ENCODE assay signal across 10 cellular contexts in the genomic region with DNA sequence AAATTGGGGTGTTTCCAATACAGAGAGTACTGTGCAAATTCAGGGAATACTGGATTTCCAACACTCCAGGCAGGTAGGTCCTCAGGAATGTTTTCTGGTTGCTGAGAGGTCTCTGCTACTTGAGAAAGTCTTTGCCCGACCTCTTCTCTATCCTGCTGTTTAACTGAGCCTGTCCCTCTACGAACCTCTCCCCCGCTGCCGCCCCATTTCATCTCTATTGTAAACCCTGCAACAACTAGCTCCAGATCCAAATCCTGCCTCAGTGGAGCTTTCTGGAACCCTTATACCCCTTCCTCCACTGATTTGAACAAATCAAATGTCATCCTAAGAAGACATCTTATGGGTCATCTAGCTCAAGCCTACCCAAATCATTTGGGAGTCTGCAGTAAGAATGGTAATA. TPM values are rescaled to one million over a fixed set of nuclear protein-coding genes. Genes with fewer than 3 reads are reported as not detected.
DNase-seq lines count a peak whose midpoint lies in the region; ATAC-seq and TF ChIP-seq lines count a peak whose summit lies in the region.
"Had no signal": no experiment of that assay in that cellular context is flagged by ENCODE, and none has a peak within 500 bp of the region (broad histone marks: within the 10 kb centered on the region; RNA-seq: fewer than 3 reads in every experiment).

No MANE protein-coding gene starts in this region.

- no peak overlapping the region for H3K27ac ChIP-seq in DOHH2 (ENCODE audit: low read depth, low read length)
- H3K27ac ChIP-seq in Peyer's patch, result peak overlapping the region in 1 of 4 donors; percentile 97

- H3K9me3 ChIP-seq in DOHH2 (ENCODE audit: control insufficient read depth, insufficient read depth, low read length) (no peaks in the 10 kb centered on the region), Peyer's patch (no peaks in the 10 kb centered on the region)

- peaks cover 93% of the 10 kb centered on the region for H3K79me2 ChIP-seq in DOHH2 (ENCODE audit: control insufficient read depth, low read length)

- TF ChIP-seq CTCF in DOHH2 (IDR thresholded peaks at IDR 0.05; ENCODE audit: low read depth, low read length, poor library complexity, severe bottlenecking) (no peak), Peyer's patch (IDR thresholded peaks at IDR 0.05) (no peak), epithelial cell of proximal tubule (conservative IDR thresholded peaks at IDR 0.05; ENCODE audit: low read depth, low read length) (no peak), progenitor cell of endocrine pancreas (IDR thresholded peaks at IDR 0.05; ENCODE audit: unreplicated experiment) (no peak)

- peak overlapping the region; percentile 81 for H3K4me2 ChIP-seq in DOHH2 (ENCODE audit: low read length)

- H3K36me3 Mint-ChIP-seq in progenitor cell of endocrine pancreas (ENCODE audit: insufficient read depth), result peaks cover 29% of the 10 kb centered on the region

- peaks cover 70% of the 10 kb centered on the region for H3K36me3 ChIP-seq in DOHH2 (ENCODE audit: control insufficient read depth, low read length)
- H3K36me3 ChIP-seq in Peyer's patch, result peaks cover 0 to 20% (median 0%) of the 10 kb centered on the region in 3 donors

- ATAC-seq in HG02885 (IDR thresholded peaks at IDR 0.05; ENCODE audit: poor library complexity, unreplicated experiment), result no peak

- H3K4me1 Mint-ChIP-seq in progenitor cell of endocrine pancreas (ENCODE audit: low read depth), result peaks cover 13% of the 10 kb centered on the region

- 0 out of 2 replicates have a peak, but pooled peaks cover 6% of the 10 kb centered on the region for H4K20me1 ChIP-seq in DOHH2 (ENCODE audit: control insufficient read depth, insufficient read depth, low read depth, low read length)

- H3K4me3 ChIP-seq in DOHH2 (ENCODE audit: low read length), result peak overlapping the region; percentile 100
- peak overlapping the region in 3 of 4 donors; percentile 64 to 87 (median 85) for H3K4me3 ChIP-seq in Peyer's patch
- peak overlapping the region; percentile 92 for H3K4me3 ChIP-seq in epithelial cell of proximal tubule (ENCODE audit: low read depth, low read length)

- H3K4me1 ChIP-seq in DOHH2 (ENCODE audit: control insufficient read depth, low read length) (peaks cover 28% of the 10 kb centered on the region), Peyer's patch (peaks cover 0 to 34% (median 3%) of the 10 kb centered on the region in 4 donors)

- peak overlapping the region; percentile 73 for H3K27ac Mint-ChIP-seq in progenitor cell of endocrine pancreas

- no peaks in the 10 kb centered on the region for H3K27me3 Mint-ChIP-seq in progenitor cell of endocrine pancreas

- H3K4me3 Mint-ChIP-seq in progenitor cell of endocrine pancreas (ENCODE audit: low read depth), result peak overlapping the region; percentile 96

- no peak for TF ChIP-seq POLR2A in Peyer's patch (IDR thresholded peaks at IDR 0.05)

- no peaks in the 10 kb centered on the region for H3K27me3 ChIP-seq in DOHH2 (ENCODE audit: control insufficient read depth, low read length)
- H3K27me3 ChIP-seq in Peyer's patch, result no peaks in the 10 kb centered on the region

- peaks cover 7% of the 10 kb centered on the region for H3K9me3 Mint-ChIP-seq in progenitor cell of endocrine pancreas (ENCODE audit: low read depth)

- no peak for DNase-seq in Peyer's patch
- no peak for DNase-seq in epithelial cell of proximal tubule (ENCODE audit: low read depth)
- DNase-seq in progenitor cell of endocrine pancreas (ENCODE audit: low spot score, unreplicated experiment), result no peak
- no peak for DNase-seq in cortex of kidney (lab: John Stamatoyannopoulos, UW)
- no peak for DNase-seq in amniotic stem cell (lab: John Stamatoyannopoulos, UW)
- no peak for DNase-seq in 8988T

- no peaks in the 10 kb centered on the region for H3F3A ChIP-seq in DOHH2 (ENCODE audit: control insufficient read depth, insufficient read depth)

- H3K9me2 ChIP-seq in DOHH2 (replicated peaks; ENCODE audit: control insufficient read depth, low read length), result no peaks in the 10 kb centered on the region

RNA-seq across cellular contexts. Expression of a gene that starts 1.3 kb away (rescaled TPM):
- total RNA-seq in Peyer's patch, result 10 to 100 TPM; 33.0 to 51.8 (median 44.1) TPM
- 96.0 and 103 TPM in 2 replicates for total RNA-seq in epithelial cell of proximal tubule
- 78.5 and 81.9 TPM in 2 replicates for total RNA-seq in progenitor cell of endocrine pancreas

RNA-seq across cellular contexts. Expression of a gene that starts 1.4 kb away (rescaled TPM):
- total RNA-seq in Peyer's patch (10 to 100 TPM in 3 of 4 donors, 1 to 10 TPM in 1; 8.6 to 31.4 (median 13.4) TPM), epithelial cell of proximal tubule (1.2 and 2.5 TPM in 2 replicates), progenitor cell of endocrine pancreas (11.9 and 12.0 TPM in 2 replicates)

RNA-seq across cellular contexts. Expression of a gene that starts 12.3 kb away (rescaled TPM):
- total RNA-seq in Peyer's patch (not detected), epithelial cell of proximal tubule (not detected in 2 replicates), progenitor cell of endocrine pancreas (0.42 TPM in 1 of 2 replicates, not detected in the other)
- total RNA-seq: activated CD8-positive, alpha-beta memory T cell treated with anti-CD3 and anti-CD28 coated beads for 36 hours; lung microvascular endothelial cell had no signal

RNA-seq across cellular contexts. Expression of a gene that starts 25.8 kb away (rescaled TPM):
- total RNA-seq in Peyer's patch, result not detected
- total RNA-seq in epithelial cell of proximal tubule, result not detected in 2 replicates
- 0.12 TPM in 1 of 2 replicates, not detected in the other for total RNA-seq in progenitor cell of endocrine pancreas
- total RNA-seq: activated CD8-positive, alpha-beta memory T cell treated with anti-CD3 and anti-CD28 coated beads for 36 hours; lung microvascular endothelial cell had no signal

RNA-seq across cellular contexts. Expression of a gene that starts 31.6 kb away (rescaled TPM):
- total RNA-seq in Peyer's patch, result not detected
- total RNA-seq in epithelial cell of proximal tubule, result not detected in 2 replicates
- total RNA-seq in progenitor cell of endocrine pancreas, result not detected in 2 replicates
- total RNA-seq: activated CD8-positive, alpha-beta memory T cell treated with anti-CD3 and anti-CD28 coated beads for 36 hours; lung microvascular endothelial cell had no signal
